Comparison of ENCODE assay signal across 2 cellular contexts in the genomic region with DNA sequence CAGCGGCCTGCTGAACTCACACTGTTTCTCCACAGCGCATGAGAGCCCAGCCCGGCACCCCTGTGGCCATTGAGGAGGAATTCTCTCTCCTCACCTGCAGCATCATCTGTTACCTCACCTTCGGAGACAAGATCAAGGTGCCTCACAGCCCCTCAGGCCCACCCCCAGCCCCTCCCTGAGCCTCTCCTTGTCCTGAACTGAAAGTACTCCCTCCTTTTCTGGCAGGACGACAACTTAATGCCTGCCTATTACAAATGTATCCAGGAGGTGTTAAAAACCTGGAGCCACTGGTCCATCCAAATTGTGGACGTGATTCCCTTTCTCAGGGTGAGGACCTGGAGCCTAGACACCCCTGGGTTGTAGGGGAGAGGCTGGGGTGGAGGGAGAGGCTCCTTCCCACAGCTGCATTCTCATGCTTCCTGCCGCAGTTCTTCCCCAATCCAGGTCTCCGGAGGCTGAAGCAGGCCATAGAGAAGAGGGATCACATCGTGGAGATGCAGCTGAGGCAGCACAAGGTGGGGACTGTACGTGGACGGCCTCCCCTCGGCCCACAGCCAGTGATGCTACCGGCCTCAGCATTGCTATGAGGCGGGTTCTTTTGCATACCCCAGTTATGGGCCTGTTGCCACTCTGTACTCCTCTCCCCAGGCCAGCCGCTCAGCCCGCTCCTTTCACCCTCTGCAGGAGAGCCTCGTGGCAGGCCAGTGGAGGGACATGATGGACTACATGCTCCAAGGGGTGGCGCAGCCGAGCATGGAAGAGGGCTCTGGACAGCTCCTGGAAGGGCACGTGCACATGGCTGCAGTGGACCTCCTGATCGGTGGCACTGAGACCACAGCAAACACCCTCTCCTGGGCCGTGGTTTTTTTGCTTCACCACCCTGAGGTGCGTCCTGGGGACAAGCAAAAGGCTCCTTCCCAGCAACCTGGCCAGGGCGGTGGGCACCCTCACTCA.
TF ChIP-seq lines count a peak whose summit lies in the region.

No MANE protein-coding gene starts in this region.

TF ChIP-seq in K562, 482 proteins besides CTCF, POLR2A, EP300 and RAD21:
- peak; percentile 41; the same call in 1 of the 2 replicates for TF ChIP-seq POLR2G (IDR thresholded peaks at IDR 0.05; ENCODE audit: low read depth, low read length)

TF ChIP-seq in HepG2, 621 proteins besides CTCF, POLR2A, EP300 and RAD21:
- peak; percentile 62 for TF ChIP-seq MYC (CRISPR knock-in tag; IDR thresholded peaks at IDR 0.05; ENCODE audit: borderline replicate concordance)
- TF ChIP-seq, protein P1, sequence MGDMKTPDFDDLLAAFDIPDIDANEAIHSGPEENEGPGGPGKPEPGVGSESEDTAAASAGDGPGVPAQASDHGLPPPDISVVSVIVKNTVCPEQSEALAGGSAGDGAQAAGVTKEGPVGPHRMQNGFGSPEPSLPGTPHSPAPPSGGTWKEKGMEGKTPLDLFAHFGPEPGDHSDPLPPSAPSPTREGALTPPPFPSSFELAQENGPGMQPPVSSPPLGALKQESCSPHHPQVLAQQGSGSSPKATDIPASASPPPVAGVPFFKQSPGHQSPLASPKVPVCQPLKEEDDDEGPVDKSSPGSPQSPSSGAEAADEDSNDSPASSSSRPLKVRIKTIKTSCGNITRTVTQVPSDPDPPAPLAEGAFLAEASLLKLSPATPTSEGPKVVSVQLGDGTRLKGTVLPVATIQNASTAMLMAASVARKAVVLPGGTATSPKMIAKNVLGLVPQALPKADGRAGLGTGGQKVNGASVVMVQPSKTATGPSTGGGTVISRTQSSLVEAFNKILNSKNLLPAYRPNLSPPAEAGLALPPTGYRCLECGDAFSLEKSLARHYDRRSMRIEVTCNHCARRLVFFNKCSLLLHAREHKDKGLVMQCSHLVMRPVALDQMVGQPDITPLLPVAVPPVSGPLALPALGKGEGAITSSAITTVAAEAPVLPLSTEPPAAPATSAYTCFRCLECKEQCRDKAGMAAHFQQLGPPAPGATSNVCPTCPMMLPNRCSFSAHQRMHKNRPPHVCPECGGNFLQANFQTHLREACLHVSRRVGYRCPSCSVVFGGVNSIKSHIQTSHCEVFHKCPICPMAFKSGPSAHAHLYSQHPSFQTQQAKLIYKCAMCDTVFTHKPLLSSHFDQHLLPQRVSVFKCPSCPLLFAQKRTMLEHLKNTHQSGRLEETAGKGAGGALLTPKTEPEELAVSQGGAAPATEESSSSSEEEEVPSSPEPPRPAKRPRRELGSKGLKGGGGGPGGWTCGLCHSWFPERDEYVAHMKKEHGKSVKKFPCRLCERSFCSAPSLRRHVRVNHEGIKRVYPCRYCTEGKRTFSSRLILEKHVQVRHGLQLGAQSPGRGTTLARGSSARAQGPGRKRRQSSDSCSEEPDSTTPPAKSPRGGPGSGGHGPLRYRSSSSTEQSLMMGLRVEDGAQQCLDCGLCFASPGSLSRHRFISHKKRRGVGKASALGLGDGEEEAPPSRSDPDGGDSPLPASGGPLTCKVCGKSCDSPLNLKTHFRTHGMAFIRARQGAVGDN (CRISPR knock-in tag; IDR thresholded peaks at IDR 0.05): peak; percentile 45
- 0 out of 2 replicates have a peak, but pooled peaks have one; percentile 4 for TF ChIP-seq POLR2G (IDR thresholded peaks at IDR 0.05; ENCODE audit: low read depth, low read length)
TF ChIP-seq in HepG2: peak in this region for 3; not testable (repeated sequence) for 618.
